Comparison of ENCODE assay signal across 1 cellular context in genomic region chr2:101734511-101735165, GRCh38.
TF ChIP-seq lines count a peak whose summit lies in the region.

No MANE protein-coding gene starts in this region.

TF ChIP-seq in H1, 55 proteins besides CTCF, POLR2A, EP300 and RAD21 (continued from another document):
- TF ChIP-seq NANOG (IDR thresholded peaks at IDR 0.05; ENCODE audit: insufficient read depth, low read depth, low read length, poor library complexity, severe bottlenecking), result no peak
- TF ChIP-seq TAF7 (optimal IDR thresholded peaks at IDR 0.05; ENCODE audit: borderline replicate concordance, low read depth, low read length), result no peak
- TF ChIP-seq SAP30 (IDR thresholded peaks at IDR 0.05; ENCODE audit: insufficient read depth, insufficient replicate concordance, low read length), result no peak
- TF ChIP-seq E2F6 (IDR thresholded peaks at IDR 0.05), result no peak
